14 cellular contexts compared by ENCODE assay signal in genomic region chr2:159963700-159964099, GRCh38. TPM values are rescaled to one million over a fixed set of nuclear protein-coding genes. Genes with fewer than 3 reads are reported as not detected.
DNase-seq lines count a peak whose midpoint lies in the region; ATAC-seq and TF ChIP-seq lines count a peak whose summit lies in the region.
"Had no signal": no experiment of that assay in that cellular context is flagged by ENCODE, and none has a peak within 500 bp of the region (broad histone marks: within the 10 kb centered on the region; RNA-seq: fewer than 3 reads in every experiment).

No MANE protein-coding gene starts in this region.

- H3K27me3 Mint-ChIP-seq in stimulated activated memory B cell treated with anti-CD40 and anti-IgM and Interleukin-4, amounts not matched to agents 10 μg/mL and 1 μg/mL and 100 μg/mL, for 72 hours: no peaks in the 10 kb centered on the region

- TF ChIP-seq POLR2A in thyroid gland (IDR thresholded peaks at IDR 0.05): no peak

- H3K36me3 ChIP-seq in thyroid gland: peaks cover 0 to 21% of the 10 kb centered on the region in 2 donors

- no peaks in the 10 kb centered on the region for H3K36me3 Mint-ChIP-seq in stimulated activated memory B cell treated with anti-CD40 and anti-IgM and Interleukin-4, amounts not matched to agents 10 μg/mL and 1 μg/mL and 100 μg/mL, for 72 hours
- H3K36me3 Mint-ChIP-seq: natural killer cell had no signal

- no peak overlapping the region for H3K27ac Mint-ChIP-seq in stimulated activated memory B cell treated with anti-CD40 and anti-IgM and Interleukin-4, amounts not matched to agents 10 μg/mL and 1 μg/mL and 100 μg/mL, for 72 hours
- H3K27ac Mint-ChIP-seq: natural killer cell had no signal

- no peak for DNase-seq in left cardiac atrium
- no peak for DNase-seq in activated CD4-positive, alpha-beta T cell treated with anti-CD3 and anti-CD28 coated beads for 1 hour
- no peak for DNase-seq in thyroid gland
- DNase-seq: kidney; natural killer cell; NCI-H1105 treated with DMSO at 0.1 percent for 48 hours; NK-92 treated with Interleukin-12 subunit alpha and Interleukin-12 subunit beta, amount 100 ng/mL, for 24 hours; T-helper 1 cell had no signal

- peaks cover 17% of the 10 kb centered on the region for H3K4me1 Mint-ChIP-seq in stimulated activated memory B cell treated with anti-CD40 and anti-IgM and Interleukin-4, amounts not matched to agents 10 μg/mL and 1 μg/mL and 100 μg/mL, for 72 hours
- H3K4me1 Mint-ChIP-seq: natural killer cell had no signal

- no peaks in the 10 kb centered on the region for H3K9me3 ChIP-seq in thyroid gland

- H3K4me1 ChIP-seq in thyroid gland: peaks cover 10 to 20% of the 10 kb centered on the region in 2 donors

- ATAC-seq in GM18909 (IDR thresholded peaks at IDR 0.05; ENCODE audit: poor library complexity, unreplicated experiment): peak; percentile 81
- peak; percentile 82 for ATAC-seq in GM21717 (IDR thresholded peaks at IDR 0.05; ENCODE audit: unreplicated experiment)
- peak; percentile 77 for ATAC-seq in HG03108 (IDR thresholded peaks at IDR 0.05; ENCODE audit: unreplicated experiment)
- ATAC-seq in stimulated activated memory B cell treated with anti-CD40 and anti-IgM and Interleukin-4, amounts not matched to agents 10 μg/mL and 1 μg/mL and 100 μg/mL, for 72 hours: peak; percentile 84
- no peak for ATAC-seq in left cardiac atrium
- ATAC-seq: natural killer cell had no signal

- no peaks in the 10 kb centered on the region for H3K27me3 ChIP-seq in thyroid gland

- no peak overlapping the region for H3K27ac ChIP-seq in thyroid gland
- H3K27ac ChIP-seq: coronary artery had no signal

- 94 to 95% methylated on average over 7 of the region's 7 CpGs for WGBS in thyroid gland, 2 donors

- intact Hi-C loops in left cardiac atrium (cut with DNase I) (no loop called here), thyroid gland (cut with DNase I) (no loop called here)

- peak overlapping the region; percentile 0 for H3K4me3 Mint-ChIP-seq in stimulated activated memory B cell treated with anti-CD40 and anti-IgM and Interleukin-4, amounts not matched to agents 10 μg/mL and 1 μg/mL and 100 μg/mL, for 72 hours
- H3K4me3 Mint-ChIP-seq: natural killer cell had no signal

- H3K9me3 Mint-ChIP-seq in stimulated activated memory B cell treated with anti-CD40 and anti-IgM and Interleukin-4, amounts not matched to agents 10 μg/mL and 1 μg/mL and 100 μg/mL, for 72 hours: no peaks in the 10 kb centered on the region
- H3K9me3 Mint-ChIP-seq: natural killer cell had no signal

- no peak for TF ChIP-seq CTCF in thyroid gland (IDR thresholded peaks at IDR 0.05)

- no peak overlapping the region for H3K4me3 ChIP-seq in thyroid gland (replicated peaks in 1 of 3)
- H3K4me3 ChIP-seq: coronary artery, smooth muscle cell had no signal

RNA-seq across cellular contexts. Expression of gene LY75, which starts 59.1 kb away (rescaled TPM):
- total RNA-seq in left cardiac atrium (1 to 10 TPM; 1.1 to 1.3 TPM), thyroid gland (10 to 100 TPM; 12.1 to 55.5 (median 35.1) TPM)
- total RNA-seq: smooth muscle cell had no signal

Comparison
In these comparisons a context has a peak if more than half of its experiments do, and no peak if none do; other contexts are left out.
1. ATAC-seq: peak in GM18909 (single experiment), GM21717 (single experiment), HG03108 (single experiment) and stimulated activated memory B cell treated with anti-CD40 and anti-IgM and Interleukin-4, amounts not matched to agents 10 μg/mL and 1 μg/mL and 100 μg/mL, for 72 hours (single experiment); none in left cardiac atrium (0 of 2).
2. RNA of gene LY75, which starts 59.1 kb away (total RNA-seq): 12.1 to 55.5 TPM in thyroid gland; 1.1 to 1.3 TPM in left cardiac atrium; every median in the first group is over 4 times any median in the second.